In the genomic region with DNA sequence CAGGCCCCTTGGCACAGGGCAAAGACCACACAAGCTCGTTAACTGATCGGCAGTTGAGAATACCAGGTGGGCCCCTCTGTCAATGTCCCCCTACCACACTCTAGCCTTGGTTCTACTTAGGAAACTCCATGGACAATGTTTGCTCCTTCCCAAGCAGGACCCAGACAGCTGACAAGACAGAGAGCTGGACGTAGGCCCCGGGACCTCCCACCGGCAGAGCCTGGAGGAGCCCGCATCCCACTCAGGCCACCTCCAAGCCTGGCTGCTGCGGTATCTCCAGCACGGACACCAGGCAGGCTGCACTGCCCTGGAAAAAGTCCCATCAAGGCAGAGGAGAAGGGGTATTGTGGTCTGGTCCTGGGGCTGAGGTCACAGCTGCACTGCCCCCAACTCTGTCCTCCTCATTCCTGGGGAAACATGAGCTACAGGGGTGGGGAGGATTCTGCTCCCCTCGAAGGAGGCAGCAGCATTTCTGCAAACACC, we compare ENCODE assay signal across 1 cellular context.
TF ChIP-seq lines count a peak whose summit lies in the region.

No MANE protein-coding gene starts in this region.

TF ChIP-seq in GM23338, 12 proteins besides CTCF, POLR2A, EP300 and RAD21 (continued from another document):
- TF ChIP-seq, protein P1, sequence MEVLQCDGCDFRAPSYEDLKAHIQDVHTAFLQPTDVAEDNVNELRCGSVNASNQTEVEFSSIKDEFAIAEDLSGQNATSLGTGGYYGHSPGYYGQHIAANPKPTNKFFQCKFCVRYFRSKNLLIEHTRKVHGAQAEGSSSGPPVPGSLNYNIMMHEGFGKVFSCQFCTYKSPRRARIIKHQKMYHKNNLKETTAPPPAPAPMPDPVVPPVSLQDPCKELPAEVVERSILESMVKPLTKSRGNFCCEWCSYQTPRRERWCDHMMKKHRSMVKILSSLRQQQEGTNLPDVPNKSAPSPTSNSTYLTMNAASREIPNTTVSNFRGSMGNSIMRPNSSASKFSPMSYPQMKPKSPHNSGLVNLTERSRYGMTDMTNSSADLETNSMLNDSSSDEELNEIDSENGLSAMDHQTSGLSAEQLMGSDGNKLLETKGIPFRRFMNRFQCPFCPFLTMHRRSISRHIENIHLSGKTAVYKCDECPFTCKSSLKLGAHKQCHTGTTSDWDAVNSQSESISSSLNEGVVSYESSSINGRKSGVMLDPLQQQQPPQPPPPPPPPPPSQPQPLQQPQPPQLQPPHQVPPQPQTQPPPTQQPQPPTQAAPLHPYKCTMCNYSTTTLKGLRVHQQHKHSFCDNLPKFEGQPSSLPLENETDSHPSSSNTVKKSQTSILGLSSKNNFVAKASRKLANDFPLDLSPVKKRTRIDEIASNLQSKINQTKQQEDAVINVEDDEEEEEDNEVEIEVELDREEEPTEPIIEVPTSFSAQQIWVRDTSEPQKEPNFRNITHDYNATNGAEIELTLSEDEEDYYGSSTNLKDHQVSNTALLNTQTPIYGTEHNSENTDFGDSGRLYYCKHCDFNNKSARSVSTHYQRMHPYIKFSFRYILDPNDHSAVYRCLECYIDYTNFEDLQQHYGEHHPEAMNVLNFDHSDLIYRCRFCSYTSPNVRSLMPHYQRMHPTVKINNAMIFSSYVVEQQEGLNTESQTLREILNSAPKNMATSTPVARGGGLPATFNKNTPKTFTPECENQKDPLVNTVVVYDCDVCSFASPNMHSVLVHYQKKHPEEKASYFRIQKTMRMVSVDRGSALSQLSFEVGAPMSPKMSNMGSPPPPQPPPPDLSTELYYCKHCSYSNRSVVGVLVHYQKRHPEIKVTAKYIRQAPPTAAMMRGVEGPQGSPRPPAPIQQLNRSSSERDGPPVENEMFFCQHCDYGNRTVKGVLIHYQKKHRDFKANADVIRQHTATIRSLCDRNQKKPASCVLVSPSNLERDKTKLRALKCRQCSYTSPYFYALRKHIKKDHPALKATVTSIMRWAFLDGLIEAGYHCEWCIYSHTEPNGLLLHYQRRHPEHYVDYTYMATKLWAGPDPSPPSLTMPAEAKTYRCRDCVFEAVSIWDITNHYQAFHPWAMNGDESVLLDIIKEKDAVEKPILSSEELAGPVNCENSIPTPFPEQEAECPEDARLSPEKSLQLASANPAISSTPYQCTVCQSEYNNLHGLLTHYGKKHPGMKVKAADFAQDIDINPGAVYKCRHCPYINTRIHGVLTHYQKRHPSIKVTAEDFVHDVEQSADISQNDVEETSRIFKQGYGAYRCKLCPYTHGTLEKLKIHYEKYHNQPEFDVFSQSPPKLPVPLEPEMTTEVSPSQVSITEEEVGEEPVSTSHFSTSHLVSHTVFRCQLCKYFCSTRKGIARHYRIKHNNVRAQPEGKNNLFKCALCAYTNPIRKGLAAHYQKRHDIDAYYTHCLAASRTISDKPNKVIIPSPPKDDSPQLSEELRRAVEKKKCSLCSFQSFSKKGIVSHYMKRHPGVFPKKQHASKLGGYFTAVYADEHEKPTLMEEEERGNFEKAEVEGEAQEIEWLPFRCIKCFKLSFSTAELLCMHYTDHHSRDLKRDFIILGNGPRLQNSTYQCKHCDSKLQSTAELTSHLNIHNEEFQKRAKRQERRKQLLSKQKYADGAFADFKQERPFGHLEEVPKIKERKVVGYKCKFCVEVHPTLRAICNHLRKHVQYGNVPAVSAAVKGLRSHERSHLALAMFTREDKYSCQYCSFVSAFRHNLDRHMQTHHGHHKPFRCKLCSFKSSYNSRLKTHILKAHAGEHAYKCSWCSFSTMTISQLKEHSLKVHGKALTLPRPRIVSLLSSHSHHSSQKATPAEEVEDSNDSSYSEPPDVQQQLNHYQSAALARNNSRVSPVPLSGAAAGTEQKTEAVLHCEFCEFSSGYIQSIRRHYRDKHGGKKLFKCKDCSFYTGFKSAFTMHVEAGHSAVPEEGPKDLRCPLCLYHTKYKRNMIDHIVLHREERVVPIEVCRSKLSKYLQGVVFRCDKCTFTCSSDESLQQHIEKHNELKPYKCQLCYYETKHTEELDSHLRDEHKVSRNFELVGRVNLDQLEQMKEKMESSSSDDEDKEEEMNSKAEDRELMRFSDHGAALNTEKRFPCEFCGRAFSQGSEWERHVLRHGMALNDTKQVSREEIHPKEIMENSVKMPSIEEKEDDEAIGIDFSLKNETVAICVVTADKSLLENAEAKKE (CRISPR knock-in tag; IDR thresholded peaks at IDR 0.05), result no peak
- TF ChIP-seq ZNF331 (CRISPR knock-in tag; IDR thresholded peaks at IDR 0.05; ENCODE audit: low read depth), result no peak
- TF ChIP-seq CREB1 (CRISPR knock-in tag; IDR thresholded peaks at IDR 0.05; ENCODE audit: low read depth), result no peak
- no peak for TF ChIP-seq ZNF114 (CRISPR knock-in tag; IDR thresholded peaks at IDR 0.05)
- TF ChIP-seq STAT1 (IDR thresholded peaks at IDR 0.05; ENCODE audit: unreplicated experiment), result no peak
- TF ChIP-seq, protein P2, sequence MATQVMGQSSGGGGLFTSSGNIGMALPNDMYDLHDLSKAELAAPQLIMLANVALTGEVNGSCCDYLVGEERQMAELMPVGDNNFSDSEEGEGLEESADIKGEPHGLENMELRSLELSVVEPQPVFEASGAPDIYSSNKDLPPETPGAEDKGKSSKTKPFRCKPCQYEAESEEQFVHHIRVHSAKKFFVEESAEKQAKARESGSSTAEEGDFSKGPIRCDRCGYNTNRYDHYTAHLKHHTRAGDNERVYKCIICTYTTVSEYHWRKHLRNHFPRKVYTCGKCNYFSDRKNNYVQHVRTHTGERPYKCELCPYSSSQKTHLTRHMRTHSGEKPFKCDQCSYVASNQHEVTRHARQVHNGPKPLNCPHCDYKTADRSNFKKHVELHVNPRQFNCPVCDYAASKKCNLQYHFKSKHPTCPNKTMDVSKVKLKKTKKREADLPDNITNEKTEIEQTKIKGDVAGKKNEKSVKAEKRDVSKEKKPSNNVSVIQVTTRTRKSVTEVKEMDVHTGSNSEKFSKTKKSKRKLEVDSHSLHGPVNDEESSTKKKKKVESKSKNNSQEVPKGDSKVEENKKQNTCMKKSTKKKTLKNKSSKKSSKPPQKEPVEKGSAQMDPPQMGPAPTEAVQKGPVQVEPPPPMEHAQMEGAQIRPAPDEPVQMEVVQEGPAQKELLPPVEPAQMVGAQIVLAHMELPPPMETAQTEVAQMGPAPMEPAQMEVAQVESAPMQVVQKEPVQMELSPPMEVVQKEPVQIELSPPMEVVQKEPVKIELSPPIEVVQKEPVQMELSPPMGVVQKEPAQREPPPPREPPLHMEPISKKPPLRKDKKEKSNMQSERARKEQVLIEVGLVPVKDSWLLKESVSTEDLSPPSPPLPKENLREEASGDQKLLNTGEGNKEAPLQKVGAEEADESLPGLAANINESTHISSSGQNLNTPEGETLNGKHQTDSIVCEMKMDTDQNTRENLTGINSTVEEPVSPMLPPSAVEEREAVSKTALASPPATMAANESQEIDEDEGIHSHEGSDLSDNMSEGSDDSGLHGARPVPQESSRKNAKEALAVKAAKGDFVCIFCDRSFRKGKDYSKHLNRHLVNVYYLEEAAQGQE (IDR thresholded peaks at IDR 0.05; ENCODE audit: unreplicated experiment), result no peak
- TF ChIP-seq, protein P3, sequence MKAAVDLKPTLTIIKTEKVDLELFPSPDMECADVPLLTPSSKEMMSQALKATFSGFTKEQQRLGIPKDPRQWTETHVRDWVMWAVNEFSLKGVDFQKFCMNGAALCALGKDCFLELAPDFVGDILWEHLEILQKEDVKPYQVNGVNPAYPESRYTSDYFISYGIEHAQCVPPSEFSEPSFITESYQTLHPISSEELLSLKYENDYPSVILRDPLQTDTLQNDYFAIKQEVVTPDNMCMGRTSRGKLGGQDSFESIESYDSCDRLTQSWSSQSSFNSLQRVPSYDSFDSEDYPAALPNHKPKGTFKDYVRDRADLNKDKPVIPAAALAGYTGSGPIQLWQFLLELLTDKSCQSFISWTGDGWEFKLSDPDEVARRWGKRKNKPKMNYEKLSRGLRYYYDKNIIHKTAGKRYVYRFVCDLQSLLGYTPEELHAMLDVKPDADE (IDR thresholded peaks at IDR 0.05), result no peak
- TF ChIP-seq NANOG (IDR thresholded peaks at IDR 0.05; ENCODE audit: borderline replicate concordance), result no peak
